In genomic region chr2:233867993-233868532, GRCh38 we compare ENCODE assay signal across 8 cellular contexts.
A peak's percentile ranks its signal among the peaks of the same experiment; 100 is the strongest.
DNase-seq lines count a peak whose midpoint lies in the region; ATAC-seq and TF ChIP-seq lines count a peak whose summit lies in the region.

MSL3B (minus strand) TSS chr2:233868386.

- H3F3A ChIP-seq in PC-9 (ENCODE audit: insufficient read depth, low read depth), result no peaks in the 10 kb centered on the region

- H4K20me1 ChIP-seq in PC-9 (ENCODE audit: insufficient read depth), result no peaks in the 10 kb centered on the region

- H3K79me2 ChIP-seq in PC-9 (ENCODE audit: low read depth), result peaks cover 32% of the 10 kb centered on the region

- ATAC-seq in HG02973 (IDR thresholded peaks at IDR 0.05; ENCODE audit: unreplicated experiment) (peak; percentile 70), HG03521 (IDR thresholded peaks at IDR 0.05; ENCODE audit: unreplicated experiment) (no peak)

- peak within 1 kb of the TSS; percentile 58 for H3K27ac ChIP-seq in PC-9
- no peak within 1 kb of the TSS for H3K27ac ChIP-seq in cardiac muscle cell

- peak within 1 kb of the TSS; percentile 75 for H3K4me2 ChIP-seq in PC-9

- peak within 1 kb of the TSS; percentile 52 for H3K4me3 ChIP-seq in GM12875 (ENCODE audit: low read depth, low read length)
- H3K4me3 ChIP-seq in PC-9, result peak within 1 kb of the TSS; percentile 64
- H3K4me3 ChIP-seq in cardiac muscle cell, result peak within 1 kb of the TSS; percentile 33
- H3K4me3 ChIP-seq in skeletal muscle cell (ENCODE audit: low read depth, low read length), result peak within 1 kb of the TSS; percentile 68

- DNase-seq in PC-9, result peak; percentile 46 to 75
- peak in 3 of 4 experiments; percentile 17 to 47 (median 21) for DNase-seq in activated naive CD4-positive, alpha-beta T cell (lab: John Stamatoyannopoulos, UW)
- DNase-seq in cardiac muscle cell (ENCODE audit: low read depth in 1 of 2, low spot score in 1 of 2), result peak; percentile 64 to 75
- DNase-seq in skeletal muscle cell (ENCODE audit: low read depth), result no peak
- no peak for DNase-seq in H4 (ENCODE audit: low spot score)

- BruUV-seq in PC-9 (replicated peaks; lab: Mats Ljungman, UMichigan), result no TSS peak

- POLR2A ChIA-PET in PC-9 (lab: Charles Lee; ENCODE audit: unreplicated experiment), result no interaction called here

- H3K4me1 ChIP-seq in PC-9 (replicated peaks; ENCODE audit: insufficient read depth) (peaks cover 24% of the 10 kb centered on the region), cardiac muscle cell (ENCODE audit: low read depth) (no peaks in the 10 kb centered on the region)

- H3K27me3 ChIP-seq in PC-9 (ENCODE audit: insufficient read depth, low read depth) (peaks cover 5% of the 10 kb centered on the region; the same call in 1 of the 2 replicates), cardiac muscle cell (peaks cover 14% of the 10 kb centered on the region)

- no peaks in the 10 kb centered on the region for H3K9me3 ChIP-seq in PC-9 (ENCODE audit: insufficient read depth, low read depth)
- no peaks in the 10 kb centered on the region for H3K9me3 ChIP-seq in cardiac muscle cell (ENCODE audit: low read depth)

- H3K9me2 ChIP-seq in PC-9 (ENCODE audit: insufficient read depth), result no peaks in the 10 kb centered on the region

- peak within 1 kb of the TSS; percentile 95 for H2AFZ ChIP-seq in PC-9

- CTCF ChIA-PET in PC-9 (lab: Charles Lee), result interaction anchor here (0.6 to 0.7 kb wide), 3 partner anchors 606 to 1835 kb away, joined by 4 to 10 read pairs (median 7); no protein-coding TSS in a partner anchor

- intact Hi-C loops in PC-9 (cut with micrococcal nuclease; ENCODE audit: unreplicated experiment), result loop anchor here (10.0 kb wide), 1 partner anchor 377 kb away; no protein-coding TSS in a partner anchor

- TF ChIP-seq CTCF in GM12875 (IDR thresholded peaks at IDR 0.05; ENCODE audit: borderline replicate concordance, insufficient read depth, low read depth, low read length), result no peak
- no peak for TF ChIP-seq CTCF in PC-9 (conservative IDR thresholded peaks at IDR 0.05)
- TF ChIP-seq CTCF in cardiac muscle cell (IDR thresholded peaks at IDR 0.05; ENCODE audit: low read depth, low read length), result no peak

- peaks cover 32% of the 10 kb centered on the region for H3K36me3 ChIP-seq in PC-9 (ENCODE audit: low read depth)
- no peaks in the 10 kb centered on the region for H3K36me3 ChIP-seq in cardiac muscle cell

Comparison
In these comparisons a context has a peak if more than half of its experiments do, and no peak if none do; other contexts are left out.
1. DNase-seq: peak in PC-9 (2 of 2), activated naive CD4-positive, alpha-beta T cell (3 of 4) and cardiac muscle cell (2 of 2); none in skeletal muscle cell (single experiment) and H4 (single experiment).
2. Peak in every context shown above with its lines, with median percentiles within 50 percentile points of each other: H3K4me3 ChIP-seq.